Comparison of ENCODE assay signal across 15 cellular contexts in genomic region chr16:18833707-18834505, GRCh38.
"Had no signal": no experiment of that assay in that cellular context is flagged by ENCODE, and none has a peak within 500 bp of the region (broad histone marks: within the 10 kb centered on the region; RNA-seq: fewer than 3 reads in every experiment).

No MANE protein-coding gene starts in this region.

- H3K4me3 ChIP-seq: lower lobe of right lung, skin epidermis, thyroid gland, vagina had no signal

- DNase-seq: activated CD4-positive, alpha-beta T cell treated with anti-CD3 and anti-CD28 coated beads for 48 hours; activated CD8-positive, alpha-beta memory T cell treated with anti-CD3 and anti-CD28 coated beads, Interleukin-2, amount 50 U/mL, for 48 hours; activated CD8-positive, alpha-beta T cell treated with anti-CD3 and anti-CD28 coated beads, Interleukin-2, amount 10 ng/mL, durations not matched to agents 7 days and 5 days; brain microvascular endothelial cell; cerebellar nuclear complex; hippocampal formation; lower lobe of right lung; naive B cell; stimulated activated CD4-positive, alpha-beta T cell treated with anti-CD3 and anti-CD28 coated beads, Interleukin-4, amount 100 ng/mL, for 4 hours; T1000; thyroid gland had no signal

- H3K27me3 Mint-ChIP-seq: naive B cell had no signal

- H3K27ac Mint-ChIP-seq: activated CD8-positive, alpha-beta T cell treated with anti-CD3 and anti-CD28 coated beads, Interleukin-2, amount 10 ng/mL, durations not matched to agents 7 days and 5 days; mesothelial cell of epicardium had no signal

- H3K4me1 ChIP-seq: lower lobe of right lung, thyroid gland, vagina had no signal

- H3K4me3 Mint-ChIP-seq: activated CD8-positive, alpha-beta T cell treated with anti-CD3 and anti-CD28 coated beads, Interleukin-2, amount 10 ng/mL, durations not matched to agents 7 days and 5 days; mesothelial cell of epicardium; naive B cell had no signal

- H3K4me1 Mint-ChIP-seq: mesothelial cell of epicardium, naive B cell had no signal

- H3K9me3 Mint-ChIP-seq: mesothelial cell of epicardium, naive B cell had no signal

- H3K9me3 ChIP-seq: lower lobe of right lung, thyroid gland, vagina had no signal

- ATAC-seq: activated CD8-positive, alpha-beta T cell treated with anti-CD3 and anti-CD28 coated beads, Interleukin-2, amount 10 ng/mL, durations not matched to agents 7 days and 5 days; esophagus mucosa; lower lobe of right lung had no signal
